7 cellular contexts compared by ENCODE assay signal in the genomic region with DNA sequence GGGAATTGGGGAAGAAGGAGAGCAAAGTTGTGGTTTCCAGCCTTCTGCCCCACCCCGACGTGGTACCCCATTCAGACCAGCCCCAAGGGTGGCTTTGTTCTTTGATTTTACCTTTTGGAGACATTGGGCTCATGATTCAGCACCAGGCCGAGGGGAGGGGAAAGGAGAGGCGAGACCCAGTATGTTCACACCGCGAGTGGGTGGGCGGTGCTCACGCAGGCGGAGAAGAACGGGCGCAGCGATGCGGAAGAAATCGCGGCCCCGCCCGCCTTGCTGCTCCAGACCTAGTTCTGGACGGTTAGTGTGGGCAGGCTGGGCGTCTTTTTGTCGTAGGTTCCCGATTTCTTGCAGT. TPM values are rescaled to one million over a fixed set of nuclear protein-coding genes. Genes with fewer than 3 reads are reported as not detected.
DNase-seq lines count a peak whose midpoint lies in the region; ATAC-seq and TF ChIP-seq lines count a peak whose summit lies in the region.

No MANE protein-coding gene starts in this region.

- peak overlapping the region; percentile 94 to 98 for H3K27ac ChIP-seq in coronary artery

- ATAC-seq in GM19035 (IDR thresholded peaks at IDR 0.05; ENCODE audit: unreplicated experiment) (peak; percentile 25), left lobe of liver (peak; percentile 63), GM21825 (IDR thresholded peaks at IDR 0.05; ENCODE audit: unreplicated experiment) (no peak)

- DNase-seq in NCI-H2107 (lab: John Stamatoyannopoulos, UW) (peak; percentile 76), coronary artery (ENCODE audit: low spot score) (peak; percentile 90), left lobe of liver (ENCODE audit: low spot score) (no peak)
- DNase-seq in activated CD4-positive, alpha-beta T cell treated with anti-CD3 and anti-CD28 coated beads for 4 hours: peak; percentile 69 to 71
- peak; percentile 63 for DNase-seq in stimulated activated CD4-positive, alpha-beta T cell treated with anti-CD3 and anti-CD28 coated beads, Interleukin-1b, Interleukin-23, amount 100 ng/mL, for 4 hours (ENCODE audit: low read depth in 2 of 2)

- peak overlapping the region; percentile 87 for H3K4me3 ChIP-seq in coronary artery

- TF ChIP-seq CTCF in coronary artery (IDR thresholded peaks at IDR 0.05): no peak

RNA-seq across cellular contexts. Expression of gene ATL1, which starts 1.0 kb away (rescaled TPM):
- 0.48 TPM for total RNA-seq in left lobe of liver

RNA-seq across cellular contexts. Expression of gene MAP4K5, which starts 28.5 kb away (rescaled TPM):
- total RNA-seq in left lobe of liver: 10.0 TPM
